16 cellular contexts compared by ENCODE assay signal in genomic region chr20:36485286-36485685, GRCh38. TPM values are rescaled to one million over a fixed set of nuclear protein-coding genes. Genes with fewer than 3 reads are reported as not detected.
DNase-seq lines count a peak whose midpoint lies in the region; FAIRE-seq and TF ChIP-seq lines count a peak whose summit lies in the region.
"Had no signal": no experiment of that assay in that cellular context is flagged by ENCODE, and none has a peak within 500 bp of the region (broad histone marks: within the 10 kb centered on the region; RNA-seq: fewer than 3 reads in every experiment).

No MANE protein-coding gene starts in this region.

- no peaks in the 10 kb centered on the region for H3K36me3 ChIP-seq in thyroid gland

- intact Hi-C loops in thyroid gland (cut with DNase I) = no loop called here
- intact Hi-C loops in cardiac septum (cut with DNase I) = no loop called here

- H3K27me3 Mint-ChIP-seq in chondrocyte (ENCODE audit: low read depth) (no peaks in the 10 kb centered on the region), progenitor cell of endocrine pancreas (peaks cover 9% of the 10 kb centered on the region)
- H3K27me3 Mint-ChIP-seq: CD4-positive, CD25-positive, alpha-beta regulatory T cell had no signal

- no peak for DNase-seq in HTR-8/SVneo (ENCODE audit: insufficient read length, low spot score)
- no peak for DNase-seq in chondrocyte (ENCODE audit: low spot score)
- no peak for DNase-seq in progenitor cell of endocrine pancreas (ENCODE audit: low spot score, unreplicated experiment)
- DNase-seq in thyroid gland = no peak
- DNase-seq in C1 segment of cervical spinal cord (lab: John Stamatoyannopoulos, UW) = no peak
- no peak for DNase-seq in cardiac septum (ENCODE audit: low spot score)
- no peak for DNase-seq in DMS 273 (lab: John Stamatoyannopoulos, UW; ENCODE audit: unreplicated experiment)
- DNase-seq: Calu3; CD4-positive, CD25-positive, alpha-beta regulatory T cell; DMS79; GOT3; H9 had no signal

- WGBS in thyroid gland, 2 donors = 84 to 96% methylated on average over 3 of the region's 3 CpGs

- no peak for TF ChIP-seq POLR2A in thyroid gland (IDR thresholded peaks at IDR 0.05)

- no peak overlapping the region for H3K4me3 ChIP-seq in thyroid gland (replicated peaks in 1 of 3)
- H3K4me3 ChIP-seq: A549, BLaER1, GM12878 had no signal

- TF ChIP-seq CTCF in chondrocyte (IDR thresholded peaks at IDR 0.05) (no peak), progenitor cell of endocrine pancreas (IDR thresholded peaks at IDR 0.05; ENCODE audit: unreplicated experiment) (no peak), thyroid gland (IDR thresholded peaks at IDR 0.05) (no peak)

- H3K4me1 Mint-ChIP-seq in chondrocyte (ENCODE audit: low read depth) = peaks cover 81% of the 10 kb centered on the region
- peaks cover 21% of the 10 kb centered on the region for H3K4me1 Mint-ChIP-seq in progenitor cell of endocrine pancreas (ENCODE audit: low read depth)

- peaks cover 8% of the 10 kb centered on the region for H3K36me3 Mint-ChIP-seq in chondrocyte (ENCODE audit: low read depth)
- H3K36me3 Mint-ChIP-seq in progenitor cell of endocrine pancreas (ENCODE audit: insufficient read depth) = peaks cover 5% of the 10 kb centered on the region

- H3K9me3 ChIP-seq in thyroid gland = no peaks in the 10 kb centered on the region
- H3K9me3 ChIP-seq: A549, BLaER1 had no signal

- H3K27me3 ChIP-seq in thyroid gland = no peaks in the 10 kb centered on the region
- H3K27me3 ChIP-seq: BLaER1 had no signal

- H3K4me1 ChIP-seq in thyroid gland = peaks cover 48 to 74% of the 10 kb centered on the region in 2 donors

- H3K9me3 Mint-ChIP-seq in chondrocyte (ENCODE audit: low read depth) = no peaks in the 10 kb centered on the region
- H3K9me3 Mint-ChIP-seq in progenitor cell of endocrine pancreas (ENCODE audit: low read depth) = no peaks in the 10 kb centered on the region
- H3K9me3 Mint-ChIP-seq: CD4-positive, CD25-positive, alpha-beta regulatory T cell; H9 had no signal

- peak overlapping the region; percentile 12 for H3K27ac Mint-ChIP-seq in chondrocyte (ENCODE audit: unreplicated experiment)
- H3K27ac Mint-ChIP-seq in progenitor cell of endocrine pancreas = peak overlapping the region; percentile 8

- H3K4me3 Mint-ChIP-seq in chondrocyte (ENCODE audit: unreplicated experiment) (no peak overlapping the region), progenitor cell of endocrine pancreas (ENCODE audit: low read depth) (no peak overlapping the region)
- H3K4me3 Mint-ChIP-seq: CD4-positive, CD25-positive, alpha-beta regulatory T cell; H9 had no signal

- peak overlapping the region; percentile 29 to 83 (median 62) for H3K27ac ChIP-seq in thyroid gland
- H3K27ac ChIP-seq: A549, BLaER1 had no signal

- peak; percentile 28 for FAIRE-seq in HTR-8/SVneo (lab: Jason Lieb, UNC)
- FAIRE-seq: A549, GM12878, GM18507 had no signal

RNA-seq across cellular contexts. Expression of gene MYL9, which starts 56.0 kb away (rescaled TPM):
- total RNA-seq in chondrocyte = 237 to 1,930 TPM (median 1,885 TPM) in 3 replicates
- total RNA-seq in progenitor cell of endocrine pancreas = 31.0 and 46.0 TPM in 2 replicates
- 100 to 1,000 TPM in 1 of 4 donors, 10 to 100 TPM in 3; 60.9 to 161 (median 80.3) TPM for total RNA-seq in thyroid gland
- 2,307 TPM for total RNA-seq in cardiac septum
